In genomic region chr6:105568121-105568520, GRCh38 we compare ENCODE assay signal across 34 cellular contexts.
"Had no signal": no experiment of that assay in that cellular context is flagged by ENCODE, and none has a peak within 500 bp of the region (broad histone marks: within the 10 kb centered on the region; RNA-seq: fewer than 3 reads in every experiment).

No MANE protein-coding gene starts in this region.

- H3K27ac ChIP-seq: breast epithelium, cardiac muscle cell, coronary artery, dorsolateral prefrontal cortex, esophagus muscularis mucosa, gastroesophageal sphincter had no signal

- DNase-seq: activated CD4-positive, alpha-beta memory T cell treated with anti-CD3 and anti-CD28 coated beads for 36 hours; activated CD4-positive, alpha-beta T cell treated with anti-CD3 and anti-CD28 coated beads for 36 hours; activated CD4-positive, alpha-beta T cell treated with anti-CD3 and anti-CD28 coated beads, Interleukin-2, amount 10 ng/mL, durations not matched to agents 24 days and 14 days; activated CD4-positive, CD25-positive, alpha-beta regulatory T cell; activated CD4-positive, CD25-positive, alpha-beta regulatory T cell treated with anti-CD3 and anti-CD28 coated beads, Interleukin-2, amount 50 U/mL, for 72 hours; activated CD8-positive, alpha-beta memory T cell treated with anti-CD3 and anti-CD28 coated beads, Interleukin-2, amount 10 ng/mL, durations not matched to agents 7 days and 5 days; activated CD8-positive, alpha-beta memory T cell treated with anti-CD3 and anti-CD28 coated beads, Interleukin-2, amount 50 U/mL, for 4 hours; activated CD8-positive, alpha-beta T cell treated with anti-CD3 and anti-CD28 coated beads, Interleukin-2, amount 10 ng/mL, durations not matched to agents 7 days and 5 days; activated gamma-delta T cell treated with Interleukin-2 at 50 U/mL for 16 hours; activated naive CD4-positive, alpha-beta T cell treated with anti-CD3 and anti-CD28 coated beads, Interleukin-2, amount 50 U/mL, for 16 hours; activated naive CD4-positive, alpha-beta T cell treated with Interleukin-2 at 50 U/mL for 16 hours; activated T-cell treated with anti-CD3 and anti-CD28 coated beads, Interleukin-2, amount 50 U/mL, for 1 hour; activated T-cell treated with anti-CD3 and anti-CD28 coated beads, Interleukin-2, amount 50 U/mL, for 48 hours; amygdala; aorta; central memory CD4-positive, alpha-beta T cell; dorsolateral prefrontal cortex; effector memory CD4-positive, alpha-beta T cell; erythroblast; foreskin melanocyte; T-helper 1 cell; T-helper 17 cell; T1000 had no signal

- H3K27me3 ChIP-seq: breast epithelium, cardiac muscle cell, dorsolateral prefrontal cortex, esophagus muscularis mucosa, gastroesophageal sphincter had no signal

- H3K36me3 ChIP-seq: breast epithelium, cardiac muscle cell, esophagus muscularis mucosa, gastroesophageal sphincter had no signal

- ATAC-seq: activated CD4-positive, alpha-beta T cell treated with anti-CD3 and anti-CD28 coated beads for 36 hours; activated CD8-positive, alpha-beta memory T cell treated with anti-CD3 and anti-CD28 coated beads, Interleukin-2, amount 10 ng/mL, durations not matched to agents 7 days and 5 days; activated CD8-positive, alpha-beta T cell treated with anti-CD3 and anti-CD28 coated beads, Interleukin-2, amount 10 ng/mL, durations not matched to agents 7 days and 5 days; gastroesophageal sphincter; T-helper 17 cell had no signal

- H3K4me1 Mint-ChIP-seq: brain, T-helper 17 cell had no signal

- H3K4me1 ChIP-seq: breast epithelium, esophagus muscularis mucosa, gastroesophageal sphincter had no signal

- H3K9me3 Mint-ChIP-seq: activated CD4-positive, alpha-beta memory T cell treated with anti-CD3 and anti-CD28 coated beads for 36 hours had no signal

- H3K9me3 ChIP-seq: breast epithelium, esophagus muscularis mucosa, gastroesophageal sphincter had no signal

- H3K36me3 Mint-ChIP-seq: activated CD4-positive, alpha-beta memory T cell treated with anti-CD3 and anti-CD28 coated beads for 36 hours; activated naive CD8-positive, alpha-beta T cell; brain had no signal

- H3K4me3 ChIP-seq: breast epithelium, cardiac muscle cell, coronary artery, dorsolateral prefrontal cortex, esophagus muscularis mucosa, gastroesophageal sphincter had no signal

- H3K27ac Mint-ChIP-seq: activated CD4-positive, alpha-beta memory T cell treated with anti-CD3 and anti-CD28 coated beads for 36 hours; activated CD4-positive, alpha-beta T cell treated with anti-CD3 and anti-CD28 coated beads for 36 hours; activated CD4-positive, alpha-beta T cell treated with anti-CD3 and anti-CD28 coated beads, Interleukin-2, amount 10 ng/mL, durations not matched to agents 24 days and 14 days; activated CD8-positive, alpha-beta memory T cell treated with anti-CD3 and anti-CD28 coated beads, Interleukin-2, amount 10 ng/mL, durations not matched to agents 7 days and 5 days; activated CD8-positive, alpha-beta T cell treated with anti-CD3 and anti-CD28 coated beads, Interleukin-2, amount 10 ng/mL, durations not matched to agents 7 days and 5 days; activated naive CD8-positive, alpha-beta T cell; activated T-helper 1 cell treated with anti-CD3 and anti-CD28 coated beads, Interleukin-12 subunit alpha, Interleukin-12 subunit beta, Interleukin-2, Interleukin-4 antibody, amounts not matched to agents 30 ng/mL and 10 ng/mL and 1 ng/mL, durations not matched to agents 14 hours and 24 hours and 36 hours; activated T-helper 2 cell treated with anti-CD3 and anti-CD28 coated beads, Interferon-gamma antibody, Interleukin-2, Interleukin-4, amounts not matched to agents 10 μg/mL and 5 μg/mL and 100 μg/mL, durations not matched to agents 14 hours and 24 hours and 36 hours; brain; dendritic cell treated with granulocyte-macrophage colony-stimulating factor and Interleukin-4, amounts not matched to agents 40 ng/mL and 50 ng/mL, for 4 days; T-helper 17 cell; T-helper 2 cell treated with Interferon-gamma antibody and Interleukin-4, amounts not matched to agents 5 μg/mL and 100 μg/mL, for 36 hours had no signal

- H3K4me3 Mint-ChIP-seq: activated CD4-positive, alpha-beta memory T cell treated with anti-CD3 and anti-CD28 coated beads for 36 hours; activated CD4-positive, alpha-beta T cell treated with anti-CD3 and anti-CD28 coated beads for 36 hours; activated CD4-positive, alpha-beta T cell treated with anti-CD3 and anti-CD28 coated beads, Interleukin-2, amount 10 ng/mL, durations not matched to agents 24 days and 14 days; activated CD8-positive, alpha-beta memory T cell treated with anti-CD3 and anti-CD28 coated beads, Interleukin-2, amount 10 ng/mL, durations not matched to agents 7 days and 5 days; activated CD8-positive, alpha-beta T cell treated with anti-CD3 and anti-CD28 coated beads, Interleukin-2, amount 10 ng/mL, durations not matched to agents 7 days and 5 days; activated naive CD8-positive, alpha-beta T cell; activated T-helper 1 cell treated with anti-CD3 and anti-CD28 coated beads, Interleukin-12 subunit alpha, Interleukin-12 subunit beta, Interleukin-2, Interleukin-4 antibody, amounts not matched to agents 30 ng/mL and 10 ng/mL and 1 ng/mL, durations not matched to agents 14 hours and 24 hours and 36 hours; brain; dendritic cell treated with granulocyte-macrophage colony-stimulating factor and Interleukin-4, amounts not matched to agents 40 ng/mL and 50 ng/mL, for 4 days; T-helper 17 cell; T-helper 2 cell treated with Interferon-gamma antibody and Interleukin-4, amounts not matched to agents 5 μg/mL and 100 μg/mL, for 36 hours had no signal
